8 cellular contexts compared by ENCODE assay signal in genomic region chr6:2988076-2988425, GRCh38. TPM values are rescaled to one million over a fixed set of nuclear protein-coding genes. Genes with fewer than 3 reads are reported as not detected.
A peak's percentile ranks its signal among the peaks of the same experiment; 100 is the strongest.
DNase-seq lines count a peak whose midpoint lies in the region; ATAC-seq, FAIRE-seq and TF ChIP-seq lines count a peak whose summit lies in the region.

No MANE protein-coding gene starts in this region.

- H3K4me1 ChIP-seq in prostate gland (replicated peaks) = no peaks in the 10 kb centered on the region

- no peak for ATAC-seq in GM18505 (IDR thresholded peaks at IDR 0.05; ENCODE audit: unreplicated experiment)

- no peaks in the 10 kb centered on the region for H3K27me3 ChIP-seq in prostate gland (replicated peaks; ENCODE audit: insufficient read depth)

- intact Hi-C loops in prostate gland (cut with DNase I) = loop anchor here (5.0 kb wide), 1 partner anchor 141 kb away; no protein-coding TSS in a partner anchor

- WGBS in prostate gland = 28% methylated on average over 3 of the region's 3 CpGs

- H3K9me3 ChIP-seq in prostate gland = no peaks in the 10 kb centered on the region

- FAIRE-seq in frontal cortex (lab: Jason Lieb, UNC) = no peak

- H3K36me3 ChIP-seq in prostate gland = no peaks in the 10 kb centered on the region

- POLR2A ChIA-PET in RWPE1 (lab: Yijun Ruan, JAX; ENCODE audit: low non-redundant PET) = interaction anchor here (0.7 to 1.3 kb wide), 4 partner anchors 8 to 1433 kb away, joined by 3 to 4 read pairs (median 3); partner anchors contain the start of gene WRNIP1

- no peak for TF ChIP-seq POLR2A in prostate gland (IDR thresholded peaks at IDR 0.05)
- no peak for TF ChIP-seq POLR2A in GM18505 (IDR thresholded peaks at IDR 0.05; ENCODE audit: borderline replicate concordance, extremely low read depth, insufficient read depth, insufficient read length)

- peak overlapping the region; percentile 77 for H3K4me3 ChIP-seq in GM12864 (ENCODE audit: low read depth, low read length)
- peak overlapping the region; percentile 89 for H3K4me3 ChIP-seq in epithelial cell of proximal tubule (ENCODE audit: low read depth, low read length)
- peak overlapping the region; percentile 66 to 88 for H3K4me3 ChIP-seq in prostate gland

- DNase-seq in GM12864 (ENCODE audit: low read depth) (no peak), RWPE1 (ENCODE audit: low spot score) (no peak), epithelial cell of proximal tubule (ENCODE audit: low read depth) (no peak), prostate gland (ENCODE audit: low spot score) (no peak), UCSD-AML1 (lab: John Stamatoyannopoulos, UW; ENCODE audit: unreplicated experiment) (no peak), frontal cortex (ENCODE audit: low spot score in 2 of 2) (no peak)
- DNase-seq in activated effector memory CD4-positive, alpha-beta T cell treated with Interleukin-2 at 50 U/mL for 16 hours = no peak

- H3K27ac ChIP-seq in RWPE1 = peak overlapping the region; percentile 100
- peak overlapping the region; percentile 91 to 97 for H3K27ac ChIP-seq in prostate gland

- no peak for TF ChIP-seq CTCF in GM12864 (IDR thresholded peaks at IDR 0.05; ENCODE audit: low read depth, low read length, missing control alignments)
- no peak for TF ChIP-seq CTCF in RWPE1 (conservative IDR thresholded peaks at IDR 0.05; ENCODE audit: low read depth)
- no peak for TF ChIP-seq CTCF in epithelial cell of proximal tubule (conservative IDR thresholded peaks at IDR 0.05; ENCODE audit: low read depth, low read length)
- TF ChIP-seq CTCF in prostate gland (IDR thresholded peaks at IDR 0.05) = no peak

- CTCF ChIA-PET in RWPE1 (lab: Yijun Ruan, JAX) = interaction anchor here (0.6 to 1.9 kb wide), 7 partner anchors 8 to 173 kb away, joined by 3 to 11 read pairs (median 3); no protein-coding TSS in a partner anchor

RNA-seq across cellular contexts. Expression of gene NQO2, which starts 11.6 kb away (rescaled TPM):
- total RNA-seq in epithelial cell of proximal tubule (12.7 and 20.7 TPM in 2 replicates), prostate gland (10 to 100 TPM; 27.9 to 34.3 TPM), frontal cortex (6.1 TPM)

RNA-seq across cellular contexts. Expression of gene SERPINB6, which starts 16.7 kb away (rescaled TPM):
- total RNA-seq in epithelial cell of proximal tubule (103 and 120 TPM in 2 replicates), prostate gland (100 to 1,000 TPM; 155 to 202 TPM), frontal cortex (14.3 TPM)
